Comparison of ENCODE assay signal across 26 cellular contexts in genomic region chr2:36301843-36302242, GRCh38.
"Had no signal": no experiment of that assay in that cellular context is flagged by ENCODE, and none has a peak within 500 bp of the region (broad histone marks: within the 10 kb centered on the region; RNA-seq: fewer than 3 reads in every experiment).

No MANE protein-coding gene starts in this region.

- H3K4me2 ChIP-seq: hepatocyte, neural progenitor cell, smooth muscle cell had no signal

- H3K9me3 ChIP-seq: left lung, lower lobe of right lung, neutrophil, ovary, right atrium auricular region, right lobe of liver, stomach, testis, thyroid gland, transverse colon, upper lobe of left lung, vagina had no signal

- H3K27me3 ChIP-seq: hepatocyte, left lung, neural progenitor cell, neutrophil, ovary, right atrium auricular region, right lobe of liver, stomach, testis, thyroid gland, transverse colon, upper lobe of left lung, vagina had no signal

- DNase-seq: islet precursor cell; kidney glomerular epithelial cell; left cardiac atrium; left lung; lower lobe of right lung; mammary epithelial cell; mesenchymal stem cell; naive thymus-derived CD8-positive, alpha-beta T cell; occipital lobe; ovary; right lobe of liver; stimulated activated CD4-positive, alpha-beta T cell treated with anti-CD3 and anti-CD28 coated beads, Interleukin-1b, Interleukin-23, amount 100 ng/mL, for 48 hours; stimulated activated CD4-positive, alpha-beta T cell treated with anti-CD3 and anti-CD28 coated beads, Interleukin-2, amount 100 ng/mL, for 48 hours; stimulated activated naive B cell treated with anti-CD40 and anti-IgM and Interleukin-4, amounts not matched to agents 10 μg/mL and 1 μg/mL and 100 μg/mL, for 72 hours; stimulated activated naive CD8-positive, alpha-beta T cell treated with anti-CD3 and anti-CD28 coated beads, Interleukin-15, Interleukin-2, amounts not matched to agents 100 U/mL and 50 U/mL, for 24 hours; stomach; testis; thyroid gland; transverse colon; upper lobe of left lung had no signal

- H3K4me3 ChIP-seq: hepatocyte, left lung, lower lobe of right lung, neural progenitor cell, ovary, right atrium auricular region, right lobe of liver, smooth muscle cell, stomach, testis, thyroid gland, transverse colon, upper lobe of left lung, vagina had no signal

- H3K4me1 ChIP-seq: left lung, lower lobe of right lung, neural progenitor cell, right atrium auricular region, right lobe of liver, stomach, testis, thyroid gland, transverse colon, upper lobe of left lung, vagina had no signal

- H3K36me3 ChIP-seq: left lung, lower lobe of right lung, neural progenitor cell, neutrophil, ovary, right atrium auricular region, right lobe of liver, stomach, thyroid gland, transverse colon, upper lobe of left lung, vagina had no signal

- H3K9ac ChIP-seq: neural progenitor cell had no signal

- H2AFZ ChIP-seq: hepatocyte, neural progenitor cell had no signal

- ATAC-seq: left cardiac atrium; left lung; lower lobe of right lung; naive thymus-derived CD8-positive, alpha-beta T cell; right lobe of liver; stimulated activated naive B cell treated with anti-CD40 and anti-IgM and Interleukin-4, amounts not matched to agents 10 μg/mL and 1 μg/mL and 100 μg/mL, for 72 hours; stimulated activated naive CD8-positive, alpha-beta T cell treated with anti-CD3 and anti-CD28 coated beads, Interleukin-15, Interleukin-2, amounts not matched to agents 100 U/mL and 50 U/mL, for 24 hours had no signal

- H3K79me2 ChIP-seq: hepatocyte had no signal

- H3K27ac ChIP-seq: hepatocyte, left lung, lower lobe of right lung, neural progenitor cell, neutrophil, ovary, right atrium auricular region, right lobe of liver, stomach, testis, thyroid gland, transverse colon, upper lobe of left lung, vagina had no signal
